Comparison of ENCODE assay signal across 1 cellular context in the genomic region with DNA sequence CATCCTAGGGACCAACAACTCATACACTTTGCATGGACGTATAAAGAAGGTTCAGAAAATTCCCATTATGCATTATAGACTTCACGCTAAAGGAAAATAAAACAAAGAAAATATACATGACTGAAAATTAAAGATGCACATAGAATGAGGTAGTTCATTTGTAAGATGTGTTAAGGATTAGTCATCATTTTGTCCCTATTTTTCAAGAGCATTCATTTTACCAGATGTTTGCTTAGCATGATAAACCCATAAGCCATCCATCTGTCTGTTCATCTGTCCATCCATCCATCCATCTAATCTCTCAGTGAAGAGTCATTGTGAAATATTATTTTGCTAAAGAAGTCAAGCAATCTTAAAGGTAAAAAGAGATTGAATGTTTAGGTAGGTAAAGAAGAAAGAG.
TF ChIP-seq lines count a peak whose summit lies in the region.

No MANE protein-coding gene starts in this region.

TF ChIP-seq in WTC11, 78 proteins besides CTCF, POLR2A, EP300 and RAD21 (continued from another document):
- TF ChIP-seq, protein P1, sequence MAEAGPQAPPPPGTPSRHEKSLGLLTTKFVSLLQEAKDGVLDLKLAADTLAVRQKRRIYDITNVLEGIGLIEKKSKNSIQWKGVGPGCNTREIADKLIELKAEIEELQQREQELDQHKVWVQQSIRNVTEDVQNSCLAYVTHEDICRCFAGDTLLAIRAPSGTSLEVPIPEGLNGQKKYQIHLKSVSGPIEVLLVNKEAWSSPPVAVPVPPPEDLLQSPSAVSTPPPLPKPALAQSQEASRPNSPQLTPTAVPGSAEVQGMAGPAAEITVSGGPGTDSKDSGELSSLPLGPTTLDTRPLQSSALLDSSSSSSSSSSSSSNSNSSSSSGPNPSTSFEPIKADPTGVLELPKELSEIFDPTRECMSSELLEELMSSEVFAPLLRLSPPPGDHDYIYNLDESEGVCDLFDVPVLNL (CRISPR knock-in tag; IDR thresholded peaks at IDR 0.05; ENCODE audit: borderline replicate concordance, low read depth) = no peak
- TF ChIP-seq FOXJ3 (CRISPR knock-in tag; IDR thresholded peaks at IDR 0.05; ENCODE audit: borderline replicate concordance) = no peak
- TF ChIP-seq, protein P2, sequence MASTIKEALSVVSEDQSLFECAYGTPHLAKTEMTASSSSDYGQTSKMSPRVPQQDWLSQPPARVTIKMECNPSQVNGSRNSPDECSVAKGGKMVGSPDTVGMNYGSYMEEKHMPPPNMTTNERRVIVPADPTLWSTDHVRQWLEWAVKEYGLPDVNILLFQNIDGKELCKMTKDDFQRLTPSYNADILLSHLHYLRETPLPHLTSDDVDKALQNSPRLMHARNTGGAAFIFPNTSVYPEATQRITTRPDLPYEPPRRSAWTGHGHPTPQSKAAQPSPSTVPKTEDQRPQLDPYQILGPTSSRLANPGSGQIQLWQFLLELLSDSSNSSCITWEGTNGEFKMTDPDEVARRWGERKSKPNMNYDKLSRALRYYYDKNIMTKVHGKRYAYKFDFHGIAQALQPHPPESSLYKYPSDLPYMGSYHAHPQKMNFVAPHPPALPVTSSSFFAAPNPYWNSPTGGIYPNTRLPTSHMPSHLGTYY (CRISPR knock-in tag; IDR thresholded peaks at IDR 0.05) = no peak
- TF ChIP-seq ZNF396 (CRISPR knock-in tag; IDR thresholded peaks at IDR 0.05; ENCODE audit: borderline replicate concordance) = no peak
